1 cellular context compared by ENCODE assay signal in genomic region chr2:98702127-98702802, GRCh38.
TF ChIP-seq lines count a peak whose summit lies in the region.

No MANE protein-coding gene starts in this region.

TF ChIP-seq in HepG2, 621 proteins besides CTCF, POLR2A, EP300 and RAD21 (continued from another document):
- TF ChIP-seq PATZ1 (CRISPR knock-in tag; IDR thresholded peaks at IDR 0.05) (peak; percentile 66), ZNF234 (CRISPR knock-in tag; conservative IDR thresholded peaks at IDR 0.05) (no peak), UBTF (CRISPR knock-in tag; IDR thresholded peaks at IDR 0.05) (peak; percentile 83), ZNF678 (CRISPR knock-in tag; IDR thresholded peaks at IDR 0.05) (0 out of 2 replicates have a peak, but pooled peaks have one; percentile 17)
